22 cellular contexts compared by ENCODE assay signal in the genomic region with DNA sequence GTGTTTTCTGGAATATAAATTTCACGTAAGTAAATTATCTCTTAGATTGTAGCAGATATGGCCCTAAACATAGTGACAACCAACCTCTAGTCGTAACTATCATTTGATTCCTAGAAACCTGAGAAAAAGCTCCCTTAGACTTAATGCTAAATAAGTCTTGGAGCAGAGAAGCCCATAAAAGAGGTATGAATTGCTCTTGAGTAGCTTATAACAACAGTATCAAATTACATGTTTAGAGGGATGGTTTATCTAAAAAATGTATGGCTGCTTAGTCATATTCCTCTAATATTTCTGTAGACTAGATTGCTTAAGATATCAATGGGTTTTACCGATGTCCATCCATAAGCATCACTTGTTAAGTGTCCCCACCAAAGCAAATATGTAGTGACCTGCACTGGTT.
A peak's percentile ranks its signal among the peaks of the same experiment; 100 is the strongest.
DNase-seq lines count a peak whose midpoint lies in the region; ATAC-seq, FAIRE-seq and TF ChIP-seq lines count a peak whose summit lies in the region.
"Had no signal": no experiment of that assay in that cellular context is flagged by ENCODE, and none has a peak within 500 bp of the region (broad histone marks: within the 10 kb centered on the region; RNA-seq: fewer than 3 reads in every experiment).

No MANE protein-coding gene starts in this region.

- H3K9me3 Mint-ChIP-seq in CD8-positive, alpha-beta T cell, result no peaks in the 10 kb centered on the region

- no peaks in the 10 kb centered on the region for H3K27me3 Mint-ChIP-seq in CD8-positive, alpha-beta T cell (ENCODE audit: low read depth)

- H3K27ac Mint-ChIP-seq in CD8-positive, alpha-beta T cell, result peak overlapping the region; percentile 16

- H3K4me3 ChIP-seq in CD8-positive, alpha-beta T cell (ENCODE audit: low read depth, low read length), result no peak overlapping the region
- H3K4me3 ChIP-seq in bronchial epithelial cell (ENCODE audit: low read depth, low read length), result no peak overlapping the region
- H3K4me3 ChIP-seq: left ventricle myocardium inferior, testis had no signal

- no peak for ATAC-seq in CD8-positive, alpha-beta T cell
- no peak for ATAC-seq in HG03139 (IDR thresholded peaks at IDR 0.05; ENCODE audit: unreplicated experiment)

- no peaks in the 10 kb centered on the region for H3K36me3 ChIP-seq in CD8-positive, alpha-beta T cell (ENCODE audit: insufficient read depth, low read length)
- no peaks in the 10 kb centered on the region for H3K36me3 ChIP-seq in bronchial epithelial cell (ENCODE audit: control insufficient read depth, insufficient read depth, low read length)
- H3K36me3 ChIP-seq: left ventricle myocardium inferior had no signal

- no peak overlapping the region for H3K27ac ChIP-seq in CD8-positive, alpha-beta T cell (ENCODE audit: low read depth, low read length)
- H3K27ac ChIP-seq: left ventricle myocardium inferior, testis had no signal

- H3K4me1 ChIP-seq in CD8-positive, alpha-beta T cell (ENCODE audit: insufficient read depth, low read length), result no peaks in the 10 kb centered on the region
- H3K4me1 ChIP-seq: Caco-2, left ventricle myocardium inferior, testis had no signal

- H3K9me3 ChIP-seq in CD8-positive, alpha-beta T cell (ENCODE audit: low read length), result no peaks in the 10 kb centered on the region
- H3K9me3 ChIP-seq: Caco-2, left ventricle myocardium inferior, testis had no signal

- no peak for FAIRE-seq in bronchial epithelial cell (lab: Jason Lieb, UNC)
- FAIRE-seq: GM12892 had no signal

- no peak for DNase-seq in CD8-positive, alpha-beta T cell
- DNase-seq in Daoy (ENCODE audit: low read depth), result peak; percentile 0
- peak; percentile 24 for DNase-seq in NCI-H226
- peak; percentile 32 for DNase-seq in bronchial epithelial cell (ENCODE audit: low read depth)
- no peak for DNase-seq in globus pallidus (ENCODE audit: low spot score)
- DNase-seq in activated CD4-positive, alpha-beta T cell treated with anti-CD3 and anti-CD28 coated beads for 1 hour, result no peak
- DNase-seq: activated CD4-positive, alpha-beta T cell treated with anti-CD3 and anti-CD28 coated beads for 4 hours; activated T-cell treated with anti-CD3 and anti-CD28 coated beads for 4 hours; C1 segment of cervical spinal cord; Caco-2; DND-41; H7; islet precursor cell; left ventricle myocardium inferior; NCI-H82; nucleus accumbens; OCI-M1; Right ventricle myocardium superior; stimulated activated naive CD4-positive, alpha-beta T cell treated with Interleukin-2 at 50 U/mL for 16 hours; testis had no signal

- no peaks in the 10 kb centered on the region for H3K27me3 ChIP-seq in CD8-positive, alpha-beta T cell (ENCODE audit: insufficient read depth, low read length)
- H3K27me3 ChIP-seq in bronchial epithelial cell (ENCODE audit: control insufficient read depth, insufficient read depth, low read length), result no peaks in the 10 kb centered on the region
- H3K27me3 ChIP-seq: testis had no signal

- H3K4me1 Mint-ChIP-seq in CD8-positive, alpha-beta T cell (ENCODE audit: low read depth), result peaks cover 11% of the 10 kb centered on the region

- POLR2A ChIA-PET in CD8-positive, alpha-beta T cell (lab: Charles Lee), result no interaction called here

- intact Hi-C loops in CD8-positive, alpha-beta T cell (cut with DNase I, micrococcal nuclease), result no loop called here

- CTCF ChIA-PET in CD8-positive, alpha-beta T cell (lab: Charles Lee), result no interaction called here

- TF ChIP-seq CTCF in CD8-positive, alpha-beta T cell (IDR thresholded peaks at IDR 0.05), result no peak
- no peak for TF ChIP-seq CTCF in bronchial epithelial cell (IDR thresholded peaks at IDR 0.05; ENCODE audit: insufficient read depth, low read length, severe bottlenecking)

- no peak overlapping the region for H3K4me3 Mint-ChIP-seq in CD8-positive, alpha-beta T cell

- H3K36me3 Mint-ChIP-seq in CD8-positive, alpha-beta T cell, result peaks cover 19% of the 10 kb centered on the region

Comparison
In these comparisons a context has a peak if more than half of its experiments do, and no peak if none do; other contexts are left out.
1. DNase-seq: peak in Daoy (single experiment), NCI-H226 (single experiment) and bronchial epithelial cell (single experiment); none in CD8-positive, alpha-beta T cell (0 of 7), globus pallidus (single experiment) and activated CD4-positive, alpha-beta T cell treated with anti-CD3 and anti-CD28 coated beads for 1 hour (single experiment).